Comparison of ENCODE assay signal across 17 cellular contexts in genomic region chr4:153476829-153477574, GRCh38. TPM values are rescaled to one million over a fixed set of nuclear protein-coding genes. Genes with fewer than 3 reads are reported as not detected.
DNase-seq lines count a peak whose midpoint lies in the region; ATAC-seq and TF ChIP-seq lines count a peak whose summit lies in the region.
"Had no signal": no experiment of that assay in that cellular context is flagged by ENCODE, and none has a peak within 500 bp of the region (broad histone marks: within the 10 kb centered on the region; RNA-seq: fewer than 3 reads in every experiment).

No MANE protein-coding gene starts in this region.

- no peaks in the 10 kb centered on the region for H3K27me3 Mint-ChIP-seq in activated CD4-positive, alpha-beta memory T cell treated with anti-CD3 and anti-CD28 coated beads for 36 hours
- no peaks in the 10 kb centered on the region for H3K27me3 Mint-ChIP-seq in activated CD4-positive, alpha-beta memory T cell treated with anti-CD3 and anti-CD28 coated beads, Interleukin-2, amount 10 ng/mL, durations not matched to agents 7 days and 5 days
- H3K27me3 Mint-ChIP-seq in H9 (ENCODE audit: low read depth) (no peaks in the 10 kb centered on the region), osteocyte (ENCODE audit: unreplicated experiment) (no peaks in the 10 kb centered on the region)
- no peaks in the 10 kb centered on the region for H3K27me3 Mint-ChIP-seq in activated naive CD8-positive, alpha-beta T cell treated with anti-CD3 and anti-CD28 coated beads for 36 hours
- H3K27me3 Mint-ChIP-seq: activated CD4-positive, alpha-beta T cell treated with anti-CD3 and anti-CD28 coated beads, Interleukin-2, amount 10 ng/mL, durations not matched to agents 24 days and 14 days had no signal

- H3K9ac ChIP-seq in H9 (ENCODE audit: extremely low read depth, insufficient read length, low read length) (no peak overlapping the region), SK-N-SH (no peak overlapping the region)
- H3K9ac ChIP-seq: parathyroid adenoma had no signal

- no peak for TF ChIP-seq EP300 in SK-N-SH (IDR thresholded peaks at IDR 0.05; ENCODE audit: borderline replicate concordance in 1 of 2, low read depth in 1 of 2, low read length in 1 of 2)

- no peak overlapping the region for H2BK5ac ChIP-seq in H9 (ENCODE audit: insufficient read length, low read length)

- no peak overlapping the region for H3K56ac ChIP-seq in H9 (ENCODE audit: insufficient read length, low read depth, low read length)

- no peak for TF ChIP-seq POLR2A in lower leg skin (IDR thresholded peaks at IDR 0.05)

- WGBS in H9 (ENCODE audit: extremely low coverage, insufficient read length, low lambda C conversion rate): no CpG with 5 or more reads among the region's 8 CpGs
- 53 to 56% methylated on average over 8 of the region's 8 CpGs for WGBS in lower leg skin, 2 donors
- WGBS in SK-N-SH (ENCODE audit: low lambda C conversion rate): 93% methylated on average over 8 of the region's 8 CpGs

- H4K91ac ChIP-seq in H9 (ENCODE audit: insufficient read length, low read depth, low read length): no peak overlapping the region

- H3T11ph ChIP-seq in H9 (ENCODE audit: low read length): no peak overlapping the region

- H2BK12ac ChIP-seq in H9 (ENCODE audit: insufficient read length, low read depth, low read length): peak overlapping the region; percentile 57

- H3K27ac Mint-ChIP-seq in activated CD4-positive, alpha-beta memory T cell treated with anti-CD3 and anti-CD28 coated beads for 36 hours: peak overlapping the region; percentile 0
- no peak overlapping the region for H3K27ac Mint-ChIP-seq in activated CD4-positive, alpha-beta memory T cell treated with anti-CD3 and anti-CD28 coated beads, Interleukin-2, amount 10 ng/mL, durations not matched to agents 7 days and 5 days
- H3K27ac Mint-ChIP-seq in H9 (peak overlapping the region in 2 of 3 experiments; percentile 9 to 29; a peak in 3 of 7 replicates), osteocyte (ENCODE audit: unreplicated experiment) (no peak overlapping the region)
- peak overlapping the region; percentile 74 for H3K27ac Mint-ChIP-seq in activated naive CD8-positive, alpha-beta T cell treated with anti-CD3 and anti-CD28 coated beads for 36 hours
- H3K27ac Mint-ChIP-seq: activated CD4-positive, alpha-beta T cell treated with anti-CD3 and anti-CD28 coated beads, Interleukin-2, amount 10 ng/mL, durations not matched to agents 24 days and 14 days; activated T-helper 2 cell treated with anti-CD3 and anti-CD28 coated beads, Interferon-gamma antibody, Interleukin-2, Interleukin-4, amounts not matched to agents 10 μg/mL and 5 μg/mL and 100 μg/mL, durations not matched to agents 14 hours and 24 hours and 36 hours had no signal

- peaks cover 6 to 15% of the 10 kb centered on the region in 2 experiments for H3K36me3 ChIP-seq in SK-N-SH (replicated peaks in 1 of 2; ENCODE audit: control insufficient read depth in 1 of 2, insufficient read depth in 2 of 2, low read length in 1 of 2)
- H3K36me3 ChIP-seq: colonic mucosa had no signal

- no peak overlapping the region for H2BK20ac ChIP-seq in H9 (ENCODE audit: low read depth, low read length, poor library complexity, severe bottlenecking)

- CTCF ChIA-PET in activated CD4-positive, alpha-beta memory T cell treated with anti-CD3 and anti-CD28 coated beads for 36 hours (lab: Charles Lee): no interaction called here
- CTCF ChIA-PET in activated CD4-positive, alpha-beta memory T cell treated with anti-CD3 and anti-CD28 coated beads, Interleukin-2, amount 10 ng/mL, durations not matched to agents 7 days and 5 days (lab: Charles Lee): interaction anchor here (1.4 to 1.8 kb wide), 2 partner anchors 44 to 96 kb away, joined by 3 read pairs; no protein-coding TSS in a partner anchor
- CTCF ChIA-PET in SK-N-SH (lab: Yijun Ruan, JAX): interaction anchor here (1.0 to 2.5 kb wide), 2 partner anchors 9 to 131 kb away, joined by 3 to 5 read pairs; no protein-coding TSS in a partner anchor

- H3K4me1 Mint-ChIP-seq in activated CD4-positive, alpha-beta memory T cell treated with anti-CD3 and anti-CD28 coated beads for 36 hours (ENCODE audit: low read depth): peaks cover 67% of the 10 kb centered on the region
- H3K4me1 Mint-ChIP-seq in activated CD4-positive, alpha-beta memory T cell treated with anti-CD3 and anti-CD28 coated beads, Interleukin-2, amount 10 ng/mL, durations not matched to agents 7 days and 5 days: peaks cover 41% of the 10 kb centered on the region
- H3K4me1 Mint-ChIP-seq in H9 (peaks cover 18% of the 10 kb centered on the region in 2 experiments), osteocyte (ENCODE audit: unreplicated experiment) (peaks cover 8% of the 10 kb centered on the region)
- H3K4me1 Mint-ChIP-seq in activated naive CD8-positive, alpha-beta T cell treated with anti-CD3 and anti-CD28 coated beads for 36 hours: peaks cover 69% of the 10 kb centered on the region

- H4K20me1 ChIP-seq in H9 (ENCODE audit: control insufficient read depth, insufficient read depth, insufficient read length) (no peaks in the 10 kb centered on the region), SK-N-SH (ENCODE audit: insufficient read depth) (no peaks in the 10 kb centered on the region)

- H4K8ac ChIP-seq in H9 (replicated peaks; ENCODE audit: insufficient read length, low read depth, low read length): no peak overlapping the region

- H3K4me1 ChIP-seq in H9 (ENCODE audit: insufficient read depth, low read length): peaks cover 3% of the 10 kb centered on the region; the same call in 1 of the 2 replicates
- peaks cover 0 to 2% of the 10 kb centered on the region in 2 experiments; a peak in 1 of 4 replicates for H3K4me1 ChIP-seq in SK-N-SH (ENCODE audit: control insufficient read depth in 1 of 2, insufficient read depth in 2 of 2, low read depth in 1 of 2, low read length in 1 of 2)
- H3K4me1 ChIP-seq: colonic mucosa, parathyroid adenoma had no signal

- no peak for TF ChIP-seq RAD21 in SK-N-SH (IDR thresholded peaks at IDR 0.05; ENCODE audit: low read length)

- H3K9me3 ChIP-seq in H9 (ENCODE audit: control insufficient read depth, low read depth, low read length) (no peaks in the 10 kb centered on the region), SK-N-SH (no peaks in the 10 kb centered on the region)
- H3K9me3 ChIP-seq: colonic mucosa, MG63 had no signal

- H3K27me3 ChIP-seq in H9 (ENCODE audit: insufficient read depth, low read length): no peaks in the 10 kb centered on the region
- H3K27me3 ChIP-seq in SK-N-SH (ENCODE audit: insufficient read depth): no peaks in the 10 kb centered on the region
- H3K27me3 ChIP-seq: colonic mucosa, MG63 had no signal

- H3K9me3 Mint-ChIP-seq in activated CD4-positive, alpha-beta memory T cell treated with anti-CD3 and anti-CD28 coated beads for 36 hours: no peaks in the 10 kb centered on the region
- no peaks in the 10 kb centered on the region for H3K9me3 Mint-ChIP-seq in activated CD4-positive, alpha-beta memory T cell treated with anti-CD3 and anti-CD28 coated beads, Interleukin-2, amount 10 ng/mL, durations not matched to agents 7 days and 5 days
- H3K9me3 Mint-ChIP-seq in H9 (no peaks in the 10 kb centered on the region), osteocyte (ENCODE audit: unreplicated experiment) (peaks cover 3% of the 10 kb centered on the region)
- H3K9me3 Mint-ChIP-seq in activated naive CD8-positive, alpha-beta T cell treated with anti-CD3 and anti-CD28 coated beads for 36 hours: peaks cover 5% of the 10 kb centered on the region
- H3K9me3 Mint-ChIP-seq: activated CD4-positive, alpha-beta T cell treated with anti-CD3 and anti-CD28 coated beads, Interleukin-2, amount 10 ng/mL, durations not matched to agents 24 days and 14 days; activated T-helper 2 cell treated with anti-CD3 and anti-CD28 coated beads, Interferon-gamma antibody, Interleukin-2, Interleukin-4, amounts not matched to agents 10 μg/mL and 5 μg/mL and 100 μg/mL, durations not matched to agents 14 hours and 24 hours and 36 hours had no signal

- H3K36me3 Mint-ChIP-seq in activated CD4-positive, alpha-beta memory T cell treated with anti-CD3 and anti-CD28 coated beads for 36 hours: peaks cover 39% of the 10 kb centered on the region
- peaks cover 46% of the 10 kb centered on the region for H3K36me3 Mint-ChIP-seq in activated CD4-positive, alpha-beta memory T cell treated with anti-CD3 and anti-CD28 coated beads, Interleukin-2, amount 10 ng/mL, durations not matched to agents 7 days and 5 days (ENCODE audit: low read depth)
- peaks cover 13 to 32% (median 25%) of the 10 kb centered on the region in 3 experiments for H3K36me3 Mint-ChIP-seq in H9 (ENCODE audit: insufficient read depth in 1 of 3, low read depth in 3 of 3)
- H3K36me3 Mint-ChIP-seq in activated naive CD8-positive, alpha-beta T cell treated with anti-CD3 and anti-CD28 coated beads for 36 hours: peaks cover 59% of the 10 kb centered on the region
- peaks cover 24% of the 10 kb centered on the region for H3K36me3 Mint-ChIP-seq in osteocyte (ENCODE audit: unreplicated experiment)

- H3K14ac ChIP-seq in H9 (ENCODE audit: insufficient read depth, low read length): no peak overlapping the region

- H3K4me3 Mint-ChIP-seq in activated CD4-positive, alpha-beta memory T cell treated with anti-CD3 and anti-CD28 coated beads for 36 hours: no peak overlapping the region
- H3K4me3 Mint-ChIP-seq in activated CD4-positive, alpha-beta memory T cell treated with anti-CD3 and anti-CD28 coated beads, Interleukin-2, amount 10 ng/mL, durations not matched to agents 7 days and 5 days: no peak overlapping the region
- H3K4me3 Mint-ChIP-seq in H9 (no peak overlapping the region), osteocyte (ENCODE audit: unreplicated experiment) (no peak overlapping the region)
- no peak overlapping the region for H3K4me3 Mint-ChIP-seq in activated naive CD8-positive, alpha-beta T cell treated with anti-CD3 and anti-CD28 coated beads for 36 hours
- H3K4me3 Mint-ChIP-seq: activated CD4-positive, alpha-beta T cell treated with anti-CD3 and anti-CD28 coated beads, Interleukin-2, amount 10 ng/mL, durations not matched to agents 24 days and 14 days had no signal

- H2BK120ac ChIP-seq in H9 (ENCODE audit: low read depth, low read length, poor library complexity, severe bottlenecking): no peak overlapping the region

- TF ChIP-seq CTCF in H9 (conservative IDR thresholded peaks at IDR 0.05): no peak
- TF ChIP-seq CTCF in osteocyte (IDR thresholded peaks at IDR 0.05): no peak
- no peak for TF ChIP-seq CTCF in lower leg skin (IDR thresholded peaks at IDR 0.05)
- TF ChIP-seq CTCF in SK-N-SH (IDR thresholded peaks at IDR 0.05): no peak

- H3K79me1 ChIP-seq in H9 (ENCODE audit: insufficient read depth, low read depth, low read length, poor library complexity, severe bottlenecking): no peaks in the 10 kb centered on the region

- no peak overlapping the region for H3K4ac ChIP-seq in H9 (ENCODE audit: low read depth, low read length)

- ATAC-seq in HG03571 (IDR thresholded peaks at IDR 0.05; ENCODE audit: unreplicated experiment): no peak

- H3K23me2 ChIP-seq in H9 (ENCODE audit: insufficient read length, low read depth, low read length, poor library complexity, severe bottlenecking): no peaks in the 10 kb centered on the region

- no peak for DNase-seq in activated CD4-positive, alpha-beta memory T cell treated with anti-CD3 and anti-CD28 coated beads for 36 hours
- DNase-seq in activated CD4-positive, alpha-beta memory T cell treated with anti-CD3 and anti-CD28 coated beads, Interleukin-2, amount 10 ng/mL, durations not matched to agents 7 days and 5 days: no peak
- no peak for DNase-seq in H9
- DNase-seq in activated naive CD8-positive, alpha-beta T cell treated with anti-CD3 and anti-CD28 coated beads for 36 hours: no peak
- DNase-seq in osteocyte (ENCODE audit: extremely low spot score, unreplicated experiment): peak; percentile 48
- no peak for DNase-seq in lower leg skin (ENCODE audit: low spot score in 2 of 2)
- no peak for DNase-seq in SK-N-SH
- DNase-seq: activated CD4-positive, alpha-beta T cell treated with anti-CD3 and anti-CD28 coated beads, Interleukin-2, amount 10 ng/mL, durations not matched to agents 24 days and 14 days; colonic mucosa; COR-L47; MG63; NCI-H2029 treated with DMSO at 0.1 percent for 48 hours; NCI-H82; T-helper 2 cell had no signal

- no peaks in the 10 kb centered on the region for H3F3A ChIP-seq in SK-N-SH (replicated peaks; ENCODE audit: insufficient read depth)

- peaks cover 2% of the 10 kb centered on the region; the same call in 1 of the 2 replicates for H3K79me2 ChIP-seq in H9 (ENCODE audit: insufficient read depth, low read length)
- peaks cover 15% of the 10 kb centered on the region for H3K79me2 ChIP-seq in SK-N-SH (ENCODE audit: insufficient read depth)
- H3K79me2 ChIP-seq: parathyroid adenoma had no signal

- H2AK5ac ChIP-seq in H9 (ENCODE audit: insufficient read length, low read length): no peak overlapping the region

- POLR2A ChIA-PET in activated CD4-positive, alpha-beta memory T cell treated with anti-CD3 and anti-CD28 coated beads for 36 hours (lab: Charles Lee): interaction anchor here (0.8 to 1.4 kb wide), 2 partner anchors 10 to 11 kb away, joined by 3 to 4 read pairs; partner anchors contain the start of gene TMEM131L
- POLR2A ChIA-PET in activated CD4-positive, alpha-beta memory T cell treated with anti-CD3 and anti-CD28 coated beads, Interleukin-2, amount 10 ng/mL, durations not matched to agents 7 days and 5 days (lab: Charles Lee): interaction anchor here (1.4 to 1.5 kb wide), 2 partner anchors 10 to 11 kb away, joined by 7 read pairs; partner anchors contain the start of gene TMEM131L
- POLR2A ChIA-PET in SK-N-SH (lab: Yijun Ruan, JAX): no interaction called here

- no peak overlapping the region for H2BK15ac ChIP-seq in H9 (ENCODE audit: low read depth, low read length)

- H3K9me2 ChIP-seq in SK-N-SH: no peaks in the 10 kb centered on the region

- no peak overlapping the region for H2AFZ ChIP-seq in H9 (ENCODE audit: low read length)
- no peak overlapping the region for H2AFZ ChIP-seq in SK-N-SH (ENCODE audit: low read depth)
- H2AFZ ChIP-seq: parathyroid adenoma had no signal

- H3K27ac ChIP-seq in H9 (ENCODE audit: insufficient read length, low read depth, low read length) (no peak overlapping the region), SK-N-SH (ENCODE audit: low read depth in 2 of 2, low read length in 1 of 2) (no peak overlapping the region)
- H3K27ac ChIP-seq: colonic mucosa, parathyroid adenoma had no signal

- no peak overlapping the region for H3K4me3 ChIP-seq in lower leg skin (ENCODE audit: low read depth, poor library complexity, severe bottlenecking)
- no peak overlapping the region for H3K4me3 ChIP-seq in SK-N-SH (ENCODE audit: low read depth in 2 of 2, low read length in 1 of 2)
- H3K4me3 ChIP-seq: colonic mucosa, MG63 had no signal

- intact Hi-C loops in activated CD4-positive, alpha-beta memory T cell treated with anti-CD3 and anti-CD28 coated beads for 36 hours (cut with micrococcal nuclease): loop anchor here (1.0 kb wide), 1 partner anchor 9 kb away; no protein-coding TSS in a partner anchor
- intact Hi-C loops in lower leg skin (cut with DNase I; ENCODE audit: low total_unique reads): no loop called here

- H3K4me2 ChIP-seq in H9 (ENCODE audit: insufficient read depth, insufficient read length, low read length) (no peak overlapping the region), SK-N-SH (no peak overlapping the region)

- H3K18ac ChIP-seq in H9 (ENCODE audit: insufficient read length, low read depth, low read length): no peak overlapping the region

- H4K5ac ChIP-seq in H9 (ENCODE audit: insufficient read length, low read depth, low read length): no peak overlapping the region

- no peak overlapping the region for H3K23ac ChIP-seq in H9 (ENCODE audit: insufficient read length, low read depth, low read length)

RNA-seq across cellular contexts. Expression of gene TMEM131L, which starts 10.8 kb away (rescaled TPM):
- 10 to 100 TPM; 32.7 to 33.3 TPM for total RNA-seq in activated CD4-positive, alpha-beta memory T cell treated with anti-CD3 and anti-CD28 coated beads for 36 hours
- total RNA-seq in activated CD4-positive, alpha-beta memory T cell treated with anti-CD3 and anti-CD28 coated beads, Interleukin-2, amount 10 ng/mL, durations not matched to agents 7 days and 5 days: 10 to 100 TPM; 25.2 to 26.3 TPM
- total RNA-seq in H9 (2021): 14.6 and 15.9 TPM in 2 replicates
- total RNA-seq in activated naive CD8-positive, alpha-beta T cell treated with anti-CD3 and anti-CD28 coated beads for 36 hours: 10 to 100 TPM; 45.4 to 48.1 TPM
- total RNA-seq in osteocyte: 6.4 and 8.6 TPM in 2 replicates
- total RNA-seq in lower leg skin: 10 to 100 TPM in 3 of 4 donors, 1 to 10 TPM in 1; 8.3 to 15.9 (median 12.1) TPM
- 6.2 and 6.8 TPM in 2 replicates for polyA plus RNA-seq in SK-N-SH (2012; rRNA removed)
- polyA plus RNA-seq in SK-N-SH (2012; cell fraction: cytosol; rRNA removed): 4.6 and 4.9 TPM in 2 replicates
- 15.8 and 17.0 TPM in 2 replicates for polyA plus RNA-seq in SK-N-SH (2012; cell fraction: nucleus; rRNA removed)

Comparison
In these comparisons a context has a peak if more than half of its experiments do, and no peak if none do; other contexts are left out.
1. H3K27ac Mint-ChIP-seq: peak in activated CD4-positive, alpha-beta memory T cell treated with anti-CD3 and anti-CD28 coated beads for 36 hours (single experiment), H9 (2 of 3) and activated naive CD8-positive, alpha-beta T cell treated with anti-CD3 and anti-CD28 coated beads for 36 hours (single experiment); none in activated CD4-positive, alpha-beta memory T cell treated with anti-CD3 and anti-CD28 coated beads, Interleukin-2, amount 10 ng/mL, durations not matched to agents 7 days and 5 days (single experiment) and osteocyte (single experiment).